ENCODE assay signal across 10 cellular contexts in genomic region chr17:17304521-17304985, GRCh38. TPM values are rescaled to one million over a fixed set of nuclear protein-coding genes. Genes with fewer than 3 reads are reported as not detected.
DNase-seq lines count a peak whose midpoint lies in the region; ATAC-seq, FAIRE-seq and TF ChIP-seq lines count a peak whose summit lies in the region.
"Had no signal": no experiment of that assay in that cellular context is flagged by ENCODE, and none has a peak within 500 bp of the region (broad histone marks: within the 10 kb centered on the region; RNA-seq: fewer than 3 reads in every experiment).

No MANE protein-coding gene starts in this region.

- peak overlapping the region; percentile 82 to 83 for H3K4me3 Mint-ChIP-seq in effector memory CD8-positive, alpha-beta T cell

- no peak overlapping the region for H2AFZ ChIP-seq in HepG2 (ENCODE audit: low read length)

- H3K9ac ChIP-seq in HepG2 (ENCODE audit: insufficient read depth, low read depth, low read length), result no peak overlapping the region

- no peak overlapping the region for H3K27ac ChIP-seq in HepG2 (ENCODE audit: extremely low read length, insufficient read depth, low read length)
- no peak overlapping the region for H3K27ac ChIP-seq in right lobe of liver
- peak overlapping the region in 3 of 4 donors; percentile 4 to 75 (median 32) for H3K27ac ChIP-seq in Peyer's patch
- peak overlapping the region; percentile 88 for H3K27ac ChIP-seq in thymus (ENCODE audit: low read depth)

- POLR2A ChIA-PET in HepG2 (lab: Yijun Ruan, JAX), result interaction anchor here (0.6 to 1.0 kb wide), 3 partner anchors 24 to 67 kb away, joined by 3 read pairs; partner anchors contain the start of genes COPS3 and FLCN

- H3K36me3 ChIP-seq in HepG2 (replicated peaks in 1 of 2; ENCODE audit: control insufficient read depth in 1 of 2, insufficient read depth in 2 of 2, low read length in 2 of 2), result no peaks in the 10 kb centered on the region
- H3K36me3 ChIP-seq in right lobe of liver, result no peaks in the 10 kb centered on the region
- no peaks in the 10 kb centered on the region for H3K36me3 ChIP-seq in Peyer's patch
- H3K36me3 ChIP-seq in thymus (ENCODE audit: control insufficient read depth, insufficient read depth), result no peaks in the 10 kb centered on the region

- 0 out of 2 replicates have a peak overlapping the region, but pooled peaks have one; percentile 100 for H3K4me2 ChIP-seq in HepG2 (ENCODE audit: low read depth, low read length)

- no peak for TF ChIP-seq CTCF in HepG2 (CRISPR knock-in tag; IDR thresholded peaks at IDR 0.05)
- TF ChIP-seq CTCF in right lobe of liver (IDR thresholded peaks at IDR 0.05), result no peak
- no peak for TF ChIP-seq CTCF in Peyer's patch (IDR thresholded peaks at IDR 0.05)

- H4K20me1 ChIP-seq in HepG2 (ENCODE audit: insufficient read depth, low read length), result no peaks in the 10 kb centered on the region

- H3K4me1 ChIP-seq in HepG2 (ENCODE audit: insufficient read depth, low read length), result peaks cover 47% of the 10 kb centered on the region
- H3K4me1 ChIP-seq in right lobe of liver, result peaks cover 0 to 10% (median 0%) of the 10 kb centered on the region in 4 donors
- peaks cover 0 to 15% (median 6%) of the 10 kb centered on the region in 4 donors for H3K4me1 ChIP-seq in Peyer's patch
- H3K4me1 ChIP-seq in thymus (ENCODE audit: control insufficient read depth, insufficient read depth, low read length), result peaks cover 21% of the 10 kb centered on the region

- H3K27me3 ChIP-seq in HepG2 (ENCODE audit: control insufficient read depth in 1 of 2, insufficient read depth in 2 of 2, low read length in 2 of 2) (no peaks in the 10 kb centered on the region; a peak in 2 of 5 replicates), right lobe of liver (no peaks in the 10 kb centered on the region), Peyer's patch (no peaks in the 10 kb centered on the region), thymus (ENCODE audit: control insufficient read depth, insufficient read depth) (no peaks in the 10 kb centered on the region)

- peak overlapping the region; percentile 87 to 93 for H3K27ac Mint-ChIP-seq in effector memory CD8-positive, alpha-beta T cell

- ATAC-seq in HepG2 (no peak), right lobe of liver (no peak)
- peak; percentile 72 for ATAC-seq in effector memory CD8-positive, alpha-beta T cell (replicated peaks)

- BruUV-seq in HepG2 (replicated peaks; lab: Mats Ljungman, UMichigan), result no TSS peak

- no peak overlapping the region for H3K4me3 ChIP-seq in HepG2 (replicated peaks in 1 of 3; ENCODE audit: insufficient read depth in 1 of 3, low read depth in 2 of 3, low read length in 3 of 3)
- peak overlapping the region in 1 of 3 donors; percentile 63 for H3K4me3 ChIP-seq in right lobe of liver
- H3K4me3 ChIP-seq in Peyer's patch, result no peak overlapping the region
- H3K4me3 ChIP-seq in thymus (ENCODE audit: low read length), result no peak overlapping the region

- H3K27me3 Mint-ChIP-seq in effector memory CD8-positive, alpha-beta T cell, result peaks cover 5 to 9% of the 10 kb centered on the region in 2 donors

- H3K9me3 ChIP-seq in HepG2 (ENCODE audit: low read length) (no peaks in the 10 kb centered on the region), right lobe of liver (no peaks in the 10 kb centered on the region), Peyer's patch (no peaks in the 10 kb centered on the region), thymus (ENCODE audit: control insufficient read depth) (no peaks in the 10 kb centered on the region)

- H3K79me2 ChIP-seq in HepG2 (ENCODE audit: insufficient read depth, low read length), result no peaks in the 10 kb centered on the region

- H3K36me3 Mint-ChIP-seq in effector memory CD8-positive, alpha-beta T cell (ENCODE audit: insufficient read depth), result peaks cover 12% of the 10 kb centered on the region

- TF ChIP-seq POLR2A in HepG2 (IDR thresholded peaks at IDR 0.05; ENCODE audit: insufficient read depth in 1 of 2, low read depth in 2 of 2, low read length in 2 of 2) (no peak), right lobe of liver (IDR thresholded peaks at IDR 0.05) (no peak), Peyer's patch (IDR thresholded peaks at IDR 0.05) (no peak)

- H3K4me1 Mint-ChIP-seq in effector memory CD8-positive, alpha-beta T cell (ENCODE audit: low read depth in 2 of 2), result peaks cover 19 to 24% of the 10 kb centered on the region in 2 donors

- no peaks in the 10 kb centered on the region for H3K9me3 Mint-ChIP-seq in effector memory CD8-positive, alpha-beta T cell

- in situ Hi-C loops in HepG2 (cut with HindIII; ENCODE audit: extremely low pct_ligation_motif_present, low pct_unique_long_range_greater_than_20kb), result no loop called here

- no peak for FAIRE-seq in HepG2 (lab: Jason Lieb, UNC)

- DNase-seq in HepG2 (ENCODE audit: low spot score) (no peak), right lobe of liver (no peak), Peyer's patch (peak in 1 of 3 donors; percentile 54), cerebellar cortex (ENCODE audit: low spot score) (no peak), epidermal melanocyte (ENCODE audit: insufficient read length, low spot score) (no peak), NOMO-1 treated with DMSO at 0.1 percent for 48 hours (lab: John Stamatoyannopoulos, UW; ENCODE audit: unreplicated experiment) (no peak)
- peak; percentile 17 to 41 (median 24) for DNase-seq in effector memory CD8-positive, alpha-beta T cell
- DNase-seq: IMR-90, mesendoderm had no signal

- TF ChIP-seq RAD21 in HepG2 (CRISPR knock-in tag; IDR thresholded peaks at IDR 0.05), result no peak

- CTCF ChIA-PET in HepG2 (lab: Yijun Ruan, JAX; ENCODE audit: low intra/inter-chr PET ratio, low total read pairs), result no interaction called here

- intact Hi-C loops in HepG2 (cut with micrococcal nuclease; ENCODE audit: unreplicated experiment), result no loop called here
- intact Hi-C loops in right lobe of liver (cut with DNase I), result loop anchor here in 1 of 2 donors (10.0 kb wide), 1 partner anchor 310 kb away; no protein-coding TSS in a partner anchor

- 60% methylated on average over 2 of the region's 2 CpGs for WGBS in HepG2 (ENCODE audit: low lambda C conversion rate)
- 58% methylated on average over 2 of the region's 2 CpGs for WGBS in right lobe of liver (ENCODE audit: insufficient coverage, low coverage, low lambda C conversion rate, missing lambda C conversion rate)
- 5% methylated on average over 2 of the region's 2 CpGs for WGBS in thymus

- TF ChIP-seq EP300 in HepG2 (IDR thresholded peaks at IDR 0.05; ENCODE audit: low read depth in 2 of 2, low read length in 2 of 2) (no peak), HepG2 (CRISPR knock-in tag; IDR thresholded peaks at IDR 0.05; ENCODE audit: borderline replicate concordance) (no peak)

RNA-seq across cellular contexts. Expression of gene NT5M, which starts 1.4 kb away (rescaled TPM):
- total RNA-seq in HepG2 (2016; rRNA removed; fragmentation: Illumina TruSeq; extraction: Trizol), result 0.55 and 0.63 TPM in 2 replicates
- total RNA-seq in HepG2 (2016; cell fraction: cytosol; rRNA removed; fragmentation: Illumina TruSeq; extraction: Trizol; ENCODE audit: low read depth), result 1.7 and 2.0 TPM in 2 replicates
- total RNA-seq in HepG2 (2016; cell fraction: insoluble cytoplasmic fraction; rRNA removed; fragmentation: Illumina TruSeq; extraction: Trizol), result 0.46 and 0.50 TPM in 2 replicates
- total RNA-seq in HepG2 (2016; cell fraction: membrane; rRNA removed; fragmentation: Illumina TruSeq; extraction: Trizol), result 1.5 and 2.3 TPM in 2 replicates
- total RNA-seq in HepG2 (2016; cell fraction: nucleus; rRNA removed; fragmentation: Illumina TruSeq; extraction: Trizol), result not detected in 2 replicates
- polyA plus RNA-seq in HepG2 (2011; rRNA removed), result 0.78 and 1.0 TPM in 2 replicates
- 0.54 and 1.2 TPM in 2 replicates for polyA plus RNA-seq in HepG2 (2011; cell fraction: cytosol; rRNA removed)
- polyA plus RNA-seq in HepG2 (2011; cell fraction: nucleus; rRNA removed), result 2.0 and 2.4 TPM in 2 replicates
- polyA plus RNA-seq in HepG2 (2012), result 1.1 and 1.2 TPM in 2 replicates
- polyA plus RNA-seq in HepG2 (2016; cell fraction: cytosol; fragmentation: Illumina TruSeq; extraction: Trizol; ENCODE audit: low read depth), result 1.7 and 1.9 TPM in 2 replicates
- polyA plus RNA-seq in HepG2 (2016; cell fraction: insoluble cytoplasmic fraction; fragmentation: Illumina TruSeq; extraction: Trizol; ENCODE audit: low read depth), result 0.56 and 0.79 TPM in 2 replicates
- 1.4 and 1.5 TPM in 2 replicates for polyA plus RNA-seq in HepG2 (2016; cell fraction: membrane; fragmentation: Illumina TruSeq; extraction: Trizol; ENCODE audit: low read depth)
- polyA plus RNA-seq in HepG2 (2016; cell fraction: nucleus; fragmentation: Illumina TruSeq; extraction: Trizol; ENCODE audit: insufficient read depth, low read depth), result 0.63 and 0.85 TPM in 2 replicates
- polyA minus RNA-seq in HepG2 (2011; rRNA and poly(A)+ RNA removed; ENCODE audit: low replicate concordance), result 1.1 and 2.2 TPM in 2 replicates
- polyA minus RNA-seq in HepG2 (2011; cell fraction: cytosol; rRNA and poly(A)+ RNA removed), result 1.2 TPM in 1 of 2 replicates, not detected in the other
- polyA minus RNA-seq in HepG2 (2011; cell fraction: nucleus; rRNA and poly(A)+ RNA removed), result not detected in 2 replicates
- 1 to 10 TPM in 2 of 6 experiments, under 1 TPM in 4; 0.51 to 3.0 (median 0.87) TPM for total RNA-seq in right lobe of liver
- total RNA-seq in Peyer's patch, result 1 to 10 TPM in 1 of 4 donors, not detected in 3; 1.5 TPM
- 7.3 TPM for polyA plus RNA-seq in thymus

RNA-seq across cellular contexts. Expression of gene COPS3, which starts 23.5 kb away (rescaled TPM):
- total RNA-seq in HepG2 (2016; rRNA removed; fragmentation: Illumina TruSeq; extraction: Trizol) (103 and 143 TPM in 2 replicates), right lobe of liver (10 to 100 TPM; 19.7 to 33.0 (median 25.8) TPM), Peyer's patch (10 to 100 TPM; 21.4 to 36.3 (median 29.4) TPM)
- total RNA-seq in HepG2 (2016; cell fraction: cytosol; rRNA removed; fragmentation: Illumina TruSeq; extraction: Trizol; ENCODE audit: low read depth), result 86.6 and 90.0 TPM in 2 replicates
- total RNA-seq in HepG2 (2016; cell fraction: insoluble cytoplasmic fraction; rRNA removed; fragmentation: Illumina TruSeq; extraction: Trizol), result 106 and 142 TPM in 2 replicates
- total RNA-seq in HepG2 (2016; cell fraction: membrane; rRNA removed; fragmentation: Illumina TruSeq; extraction: Trizol), result 113 and 114 TPM in 2 replicates
- 38.3 and 49.0 TPM in 2 replicates for total RNA-seq in HepG2 (2016; cell fraction: nucleus; rRNA removed; fragmentation: Illumina TruSeq; extraction: Trizol)
- polyA plus RNA-seq in HepG2 (2011; rRNA removed) (34.1 and 46.3 TPM in 2 replicates), thymus (56.6 TPM)
- polyA plus RNA-seq in HepG2 (2011; cell fraction: cytosol; rRNA removed), result 32.8 and 38.8 TPM in 2 replicates
- polyA plus RNA-seq in HepG2 (2011; cell fraction: nucleus; rRNA removed), result 17.3 and 22.4 TPM in 2 replicates
- 40.8 and 44.7 TPM in 2 replicates for polyA plus RNA-seq in HepG2 (2012)
- 70.5 and 78.2 TPM in 2 replicates for polyA plus RNA-seq in HepG2 (2016; cell fraction: cytosol; fragmentation: Illumina TruSeq; extraction: Trizol; ENCODE audit: low read depth)
- 115 TPM in 2 replicates for polyA plus RNA-seq in HepG2 (2016; cell fraction: insoluble cytoplasmic fraction; fragmentation: Illumina TruSeq; extraction: Trizol; ENCODE audit: low read depth)
- 74.5 and 76.2 TPM in 2 replicates for polyA plus RNA-seq in HepG2 (2016; cell fraction: membrane; fragmentation: Illumina TruSeq; extraction: Trizol; ENCODE audit: low read depth)
- polyA plus RNA-seq in HepG2 (2016; cell fraction: nucleus; fragmentation: Illumina TruSeq; extraction: Trizol; ENCODE audit: insufficient read depth, low read depth), result 51.6 and 59.0 TPM in 2 replicates
- 37.5 and 148 TPM in 2 replicates for polyA minus RNA-seq in HepG2 (2011; rRNA and poly(A)+ RNA removed; ENCODE audit: low replicate concordance)
- polyA minus RNA-seq in HepG2 (2011; cell fraction: cytosol; rRNA and poly(A)+ RNA removed), result 27.9 and 30.0 TPM in 2 replicates
- 26.8 and 31.8 TPM in 2 replicates for polyA minus RNA-seq in HepG2 (2011; cell fraction: nucleus; rRNA and poly(A)+ RNA removed)

Comparison
In these comparisons a context has a peak if more than half of its experiments do, and no peak if none do; other contexts are left out.
1. DNase-seq: peak in effector memory CD8-positive, alpha-beta T cell (3 of 3); none in HepG2 (single experiment), right lobe of liver (0 of 3), cerebellar cortex (single experiment), epidermal melanocyte (single experiment) and NOMO-1 treated with DMSO at 0.1 percent for 48 hours (single experiment).
2. H3K27ac ChIP-seq: peak in Peyer's patch (3 of 4) and thymus (single experiment); none in HepG2 (single experiment) and right lobe of liver (0 of 3).